ENCODE assay signal across 8 cellular contexts in the genomic region with DNA sequence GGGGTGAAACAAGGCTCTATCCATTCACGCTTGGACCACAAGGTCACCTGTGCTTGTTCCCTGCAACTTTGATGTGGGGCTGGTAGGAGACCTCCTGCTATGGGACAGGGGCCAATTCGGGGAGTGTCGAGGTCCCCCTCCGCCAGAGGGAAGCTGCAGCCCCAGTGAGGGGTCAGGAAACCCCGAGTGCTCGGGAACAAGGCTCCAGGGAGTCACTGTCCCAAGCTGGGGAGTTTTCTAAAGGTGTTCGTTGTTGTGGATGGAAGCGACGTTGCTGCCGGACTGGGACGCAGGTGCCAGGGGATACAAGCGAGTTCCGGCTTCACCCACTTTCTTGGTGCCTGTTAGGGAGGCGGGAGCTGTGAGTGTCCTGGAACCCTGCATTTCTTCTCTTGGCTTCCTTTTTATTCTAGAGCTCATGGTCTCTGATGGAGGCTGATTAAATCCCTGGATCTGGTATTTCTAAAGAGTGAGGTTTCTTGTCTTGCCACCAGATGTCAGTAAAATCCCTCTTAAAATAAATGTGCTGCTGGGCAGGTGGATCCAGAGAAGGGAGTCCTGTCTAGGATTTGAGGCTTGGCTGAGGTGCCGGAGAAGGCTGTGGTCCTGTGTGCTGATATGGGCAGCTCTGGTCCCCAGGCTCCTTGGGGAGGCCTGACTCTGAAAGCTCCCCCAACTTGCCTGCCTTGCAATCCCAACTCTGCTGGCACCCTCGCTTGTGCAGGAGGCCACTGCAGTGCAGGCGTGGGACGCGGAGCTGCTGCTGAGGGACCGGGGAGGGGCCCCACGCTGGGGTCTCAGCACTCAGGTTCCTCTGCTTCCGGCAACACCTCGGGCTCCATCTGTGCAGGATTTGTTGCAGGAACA.
A peak's percentile ranks its signal among the peaks of the same experiment; 100 is the strongest.
DNase-seq lines count a peak whose midpoint lies in the region; ATAC-seq and TF ChIP-seq lines count a peak whose summit lies in the region.

No MANE protein-coding gene starts in this region.

- H2AK5ac ChIP-seq in mesenchymal stem cell (ENCODE audit: low read length, severe bottlenecking): no peak overlapping the region

- H3K9me3 ChIP-seq in OCI-LY3 (ENCODE audit: insufficient read depth, low read length) (no peaks in the 10 kb centered on the region), mesenchymal stem cell (ENCODE audit: control insufficient read depth, low read length) (no peaks in the 10 kb centered on the region)

- no peak overlapping the region for H3K27ac Mint-ChIP-seq in endothelial cell (ENCODE audit: unreplicated experiment)

- H3K4me1 Mint-ChIP-seq in endothelial cell (ENCODE audit: unreplicated experiment): no peaks in the 10 kb centered on the region

- H3K79me2 ChIP-seq in OCI-LY3 (ENCODE audit: low read length): no peaks in the 10 kb centered on the region

- H4K20me1 ChIP-seq in OCI-LY3 (ENCODE audit: insufficient read depth, low read length): no peaks in the 10 kb centered on the region

- TF ChIP-seq CTCF in OCI-LY3 (IDR thresholded peaks at IDR 0.05; ENCODE audit: low read depth, low read length) (peak; percentile 76), endothelial cell (IDR thresholded peaks at IDR 0.05; ENCODE audit: unreplicated experiment) (peak; percentile 58)

- H3K36me3 Mint-ChIP-seq in endothelial cell (ENCODE audit: low read depth, unreplicated experiment): no peaks in the 10 kb centered on the region

- H3K23ac ChIP-seq in mesenchymal stem cell (ENCODE audit: low read length in 2 of 2): no peak overlapping the region

- ATAC-seq in GM18520 (IDR thresholded peaks at IDR 0.05; ENCODE audit: unreplicated experiment): no peak

- H3K9ac ChIP-seq in OCI-LY3 (ENCODE audit: low read length): no peak overlapping the region
- H3K9ac ChIP-seq in mesenchymal stem cell (ENCODE audit: low read length): no peak overlapping the region

- WGBS in mesenchymal stem cell: 73% methylated on average over 23 of the region's 23 CpGs

- peaks cover 3% of the 10 kb centered on the region for H3K27me3 Mint-ChIP-seq in endothelial cell (ENCODE audit: unreplicated experiment)

- H2AFZ ChIP-seq in OCI-LY3 (ENCODE audit: low read depth, low read length) (no peak overlapping the region), mesenchymal stem cell (ENCODE audit: low read depth, low read length) (no peak overlapping the region)

- H2BK12ac ChIP-seq in mesenchymal stem cell (ENCODE audit: low read length in 2 of 2): no peak overlapping the region

- H3K9me3 Mint-ChIP-seq in endothelial cell (ENCODE audit: unreplicated experiment): no peaks in the 10 kb centered on the region

- peak; percentile 67 for DNase-seq in D341Med (ENCODE audit: low spot score)
- peak; percentile 57 for DNase-seq in HuH-7.5 (ENCODE audit: low spot score)
- DNase-seq in endothelial cell (ENCODE audit: low spot score): peak; percentile 23
- peak; percentile 33 for DNase-seq in mesenchymal stem cell
- DNase-seq in activated T-cell treated with anti-CD3 and anti-CD28 coated beads for 4 hours: no peak
- no peak for DNase-seq in T1000 (lab: John Stamatoyannopoulos, UW)

- H3K27me3 ChIP-seq in OCI-LY3 (ENCODE audit: low read depth, low read length) (peaks cover 6% of the 10 kb centered on the region; the same call in 1 of the 2 replicates), mesenchymal stem cell (ENCODE audit: control insufficient read depth in 1 of 2, insufficient read depth in 1 of 2, low read length in 2 of 2) (peaks cover 0 to 26% of the 10 kb centered on the region in 2 experiments)

- H2BK15ac ChIP-seq in mesenchymal stem cell (ENCODE audit: low read depth, poor library complexity, severe bottlenecking): no peak overlapping the region

- H2BK5ac ChIP-seq in mesenchymal stem cell (ENCODE audit: low read depth, low read length, poor library complexity, severe bottlenecking): no peak overlapping the region

- H3K4me3 ChIP-seq in OCI-LY3 (ENCODE audit: low read length) (no peak overlapping the region), mesenchymal stem cell (ENCODE audit: insufficient read depth in 1 of 2, low read depth in 1 of 2, low read length in 2 of 2) (no peak overlapping the region)

- H3K4me1 ChIP-seq in OCI-LY3 (ENCODE audit: low read length): peaks cover 29% of the 10 kb centered on the region
- no peaks in the 10 kb centered on the region for H3K4me1 ChIP-seq in mesenchymal stem cell (ENCODE audit: control insufficient read depth, insufficient read depth, low read depth, low read length)

- H3K4me3 Mint-ChIP-seq in endothelial cell (ENCODE audit: unreplicated experiment): no peak overlapping the region

- no peak overlapping the region for H3K4ac ChIP-seq in mesenchymal stem cell (ENCODE audit: low read depth in 1 of 2, low read length in 2 of 2)

- H4K91ac ChIP-seq in mesenchymal stem cell (ENCODE audit: low read length): no peak overlapping the region

- no peaks in the 10 kb centered on the region for H3K79me1 ChIP-seq in mesenchymal stem cell (replicated peaks; ENCODE audit: low read length, poor library complexity, severe bottlenecking)

- H3K27ac ChIP-seq in OCI-LY3 (ENCODE audit: low read length) (no peak overlapping the region), mesenchymal stem cell (ENCODE audit: low read length, poor library complexity, severe bottlenecking) (no peak overlapping the region)

- H2BK120ac ChIP-seq in mesenchymal stem cell (ENCODE audit: low read depth, low read length): no peak overlapping the region

- H3K36me3 ChIP-seq in OCI-LY3 (replicated peaks; ENCODE audit: low read depth, low read length) (no peaks in the 10 kb centered on the region), mesenchymal stem cell (ENCODE audit: control insufficient read depth in 1 of 2, insufficient read depth in 2 of 2, low read depth in 1 of 2, low read length in 2 of 2) (no peaks in the 10 kb centered on the region)

- H3K14ac ChIP-seq in mesenchymal stem cell (ENCODE audit: low read length in 2 of 2): no peak overlapping the region

- no peak overlapping the region for H4K8ac ChIP-seq in mesenchymal stem cell (ENCODE audit: low read length)

- H3K18ac ChIP-seq in mesenchymal stem cell (ENCODE audit: low read depth in 1 of 2, low read length in 2 of 2): no peak overlapping the region

- H3K4me2 ChIP-seq in OCI-LY3 (ENCODE audit: low read length) (no peak overlapping the region), mesenchymal stem cell (ENCODE audit: low read length, poor library complexity, severe bottlenecking) (no peak overlapping the region)

Comparison
In these comparisons a context has a peak if more than half of its experiments do, and no peak if none do; other contexts are left out.
1. DNase-seq: peak in D341Med (single experiment), HuH-7.5 (single experiment), endothelial cell (single experiment) and mesenchymal stem cell (single experiment); none in activated T-cell treated with anti-CD3 and anti-CD28 coated beads for 4 hours (single experiment) and T1000 (single experiment).